9 cellular contexts compared by ENCODE assay signal in genomic region chr9:27353405-27354229, GRCh38. TPM values are rescaled to one million over a fixed set of nuclear protein-coding genes. Genes with fewer than 3 reads are reported as not detected.
A peak's percentile ranks its signal among the peaks of the same experiment; 100 is the strongest.
DNase-seq lines count a peak whose midpoint lies in the region; ATAC-seq lines count a peak whose summit lies in the region.
"Had no signal": no experiment of that assay in that cellular context is flagged by ENCODE, and none has a peak within 500 bp of the region (broad histone marks: within the 10 kb centered on the region; RNA-seq: fewer than 3 reads in every experiment).

No MANE protein-coding gene starts in this region.

- POLR2A ChIA-PET in activated CD4-positive, alpha-beta T cell treated with anti-CD3 and anti-CD28 coated beads, Interleukin-2, amount 10 ng/mL, durations not matched to agents 7 days and 5 days (lab: Charles Lee): interaction anchor here (0.6 kb wide), 1 partner anchor 216 kb away, joined by 3 read pairs; no protein-coding TSS in a partner anchor
- POLR2A ChIA-PET in activated CD8-positive, alpha-beta T cell treated with anti-CD3 and anti-CD28 coated beads, Interleukin-2, amount 10 ng/mL, durations not matched to agents 7 days and 5 days (lab: Charles Lee): interaction anchor here (1.0 kb wide), 1 partner anchor 12 kb away, joined by 3 read pairs; no protein-coding TSS in a partner anchor

- DNase-seq in activated CD4-positive, alpha-beta T cell treated with anti-CD3 and anti-CD28 coated beads, Interleukin-2, amount 10 ng/mL, durations not matched to agents 7 days and 5 days: peak; percentile 15
- DNase-seq in activated CD4-positive, alpha-beta T cell treated with anti-CD3 and anti-CD28 coated beads for 48 hours: no peak
- DNase-seq in activated CD8-positive, alpha-beta T cell treated with anti-CD3 and anti-CD28 coated beads, Interleukin-2, amount 10 ng/mL, durations not matched to agents 7 days and 5 days: peak; percentile 42
- DNase-seq in occipital lobe (lab: John Stamatoyannopoulos, UW) (peak; percentile 78), GDM1 (lab: John Stamatoyannopoulos, UW) (no peak), NCI-H2171 (lab: John Stamatoyannopoulos, UW) (no peak), glomerular visceral epithelial cell (ENCODE audit: extremely low spot score) (no peak)

- peaks cover 41% of the 10 kb centered on the region for H3K4me1 Mint-ChIP-seq in activated CD4-positive, alpha-beta T cell treated with anti-CD3 and anti-CD28 coated beads, Interleukin-2, amount 10 ng/mL, durations not matched to agents 7 days and 5 days
- peaks cover 58% of the 10 kb centered on the region for H3K4me1 Mint-ChIP-seq in activated CD8-positive, alpha-beta T cell treated with anti-CD3 and anti-CD28 coated beads, Interleukin-2, amount 10 ng/mL, durations not matched to agents 7 days and 5 days (ENCODE audit: low read depth)

- no peaks in the 10 kb centered on the region for H3K9me3 Mint-ChIP-seq in activated CD4-positive, alpha-beta T cell treated with anti-CD3 and anti-CD28 coated beads, Interleukin-2, amount 10 ng/mL, durations not matched to agents 7 days and 5 days
- no peaks in the 10 kb centered on the region for H3K9me3 Mint-ChIP-seq in activated CD8-positive, alpha-beta T cell treated with anti-CD3 and anti-CD28 coated beads, Interleukin-2, amount 10 ng/mL, durations not matched to agents 7 days and 5 days (ENCODE audit: insufficient read depth)

- ATAC-seq in HG03025 (IDR thresholded peaks at IDR 0.05; ENCODE audit: low FRiP score, unreplicated experiment): peak; percentile 66
- peak; percentile 85 for ATAC-seq in activated CD8-positive, alpha-beta T cell treated with anti-CD3 and anti-CD28 coated beads, Interleukin-2, amount 10 ng/mL, durations not matched to agents 7 days and 5 days
- ATAC-seq: gastrocnemius medialis had no signal

- H3K36me3 Mint-ChIP-seq in activated CD4-positive, alpha-beta T cell treated with anti-CD3 and anti-CD28 coated beads, Interleukin-2, amount 10 ng/mL, durations not matched to agents 7 days and 5 days (ENCODE audit: low read depth): no peaks in the 10 kb centered on the region
- H3K36me3 Mint-ChIP-seq in activated CD8-positive, alpha-beta T cell treated with anti-CD3 and anti-CD28 coated beads, Interleukin-2, amount 10 ng/mL, durations not matched to agents 7 days and 5 days (ENCODE audit: low read depth): peaks cover 6% of the 10 kb centered on the region

- no peak overlapping the region for H3K4me3 Mint-ChIP-seq in activated CD4-positive, alpha-beta T cell treated with anti-CD3 and anti-CD28 coated beads, Interleukin-2, amount 10 ng/mL, durations not matched to agents 7 days and 5 days
- no peak overlapping the region for H3K4me3 Mint-ChIP-seq in activated CD8-positive, alpha-beta T cell treated with anti-CD3 and anti-CD28 coated beads, Interleukin-2, amount 10 ng/mL, durations not matched to agents 7 days and 5 days

- no peaks in the 10 kb centered on the region for H3K27me3 Mint-ChIP-seq in activated CD4-positive, alpha-beta T cell treated with anti-CD3 and anti-CD28 coated beads, Interleukin-2, amount 10 ng/mL, durations not matched to agents 7 days and 5 days
- H3K27me3 Mint-ChIP-seq in activated CD8-positive, alpha-beta T cell treated with anti-CD3 and anti-CD28 coated beads, Interleukin-2, amount 10 ng/mL, durations not matched to agents 7 days and 5 days (ENCODE audit: low read depth): no peaks in the 10 kb centered on the region

- H3K27ac Mint-ChIP-seq in activated CD4-positive, alpha-beta T cell treated with anti-CD3 and anti-CD28 coated beads, Interleukin-2, amount 10 ng/mL, durations not matched to agents 7 days and 5 days: peak overlapping the region; percentile 60
- H3K27ac Mint-ChIP-seq in activated CD8-positive, alpha-beta T cell treated with anti-CD3 and anti-CD28 coated beads, Interleukin-2, amount 10 ng/mL, durations not matched to agents 7 days and 5 days: peak overlapping the region; percentile 83

- CTCF ChIA-PET in activated CD4-positive, alpha-beta T cell treated with anti-CD3 and anti-CD28 coated beads, Interleukin-2, amount 10 ng/mL, durations not matched to agents 7 days and 5 days (lab: Charles Lee): interaction anchor here (1.0 to 1.3 kb wide), 2 partner anchors 14 to 21 kb away, joined by 3 read pairs; no protein-coding TSS in a partner anchor
- CTCF ChIA-PET in activated CD8-positive, alpha-beta T cell treated with anti-CD3 and anti-CD28 coated beads, Interleukin-2, amount 10 ng/mL, durations not matched to agents 7 days and 5 days (lab: Charles Lee): interaction anchor here (0.9 to 2.5 kb wide), 7 partner anchors 8 to 131 kb away, joined by 3 to 13 read pairs (median 4); no protein-coding TSS in a partner anchor

RNA-seq across cellular contexts. Expression of gene EQTN, which starts 56.7 kb away (rescaled TPM):
- not detected for total RNA-seq in activated CD4-positive, alpha-beta T cell treated with anti-CD3 and anti-CD28 coated beads, Interleukin-2, amount 10 ng/mL, durations not matched to agents 7 days and 5 days
- total RNA-seq in activated CD8-positive, alpha-beta T cell treated with anti-CD3 and anti-CD28 coated beads, Interleukin-2, amount 10 ng/mL, durations not matched to agents 7 days and 5 days: not detected
- 1.6 TPM for total RNA-seq in occipital lobe

Comparison
In these comparisons a context has a peak if more than half of its experiments do, and no peak if none do; other contexts are left out.
1. DNase-seq: peak in activated CD4-positive, alpha-beta T cell treated with anti-CD3 and anti-CD28 coated beads, Interleukin-2, amount 10 ng/mL, durations not matched to agents 7 days and 5 days (single experiment), activated CD8-positive, alpha-beta T cell treated with anti-CD3 and anti-CD28 coated beads, Interleukin-2, amount 10 ng/mL, durations not matched to agents 7 days and 5 days (single experiment) and occipital lobe (single experiment); none in activated CD4-positive, alpha-beta T cell treated with anti-CD3 and anti-CD28 coated beads for 48 hours (single experiment), GDM1 (single experiment), NCI-H2171 (single experiment) and glomerular visceral epithelial cell (single experiment).